10 cellular contexts compared by ENCODE assay signal in genomic region chr3:152021951-152022461, GRCh38.
A peak's percentile ranks its signal among the peaks of the same experiment; 100 is the strongest.
DNase-seq lines count a peak whose midpoint lies in the region; ATAC-seq and TF ChIP-seq lines count a peak whose summit lies in the region.
"Had no signal": no experiment of that assay in that cellular context is flagged by ENCODE, and none has a peak within 500 bp of the region (broad histone marks: within the 10 kb centered on the region; RNA-seq: fewer than 3 reads in every experiment).

No MANE protein-coding gene starts in this region.

- no peak for ATAC-seq in GM21737 (IDR thresholded peaks at IDR 0.05; ENCODE audit: unreplicated experiment)
- no peak for ATAC-seq in GM19395 (IDR thresholded peaks at IDR 0.05; ENCODE audit: unreplicated experiment)
- ATAC-seq: naive thymus-derived CD4-positive, alpha-beta T cell had no signal

- no peak for TF ChIP-seq CTCF in retinal pigment epithelial cell (conservative IDR thresholded peaks at IDR 0.05; ENCODE audit: low read depth, low read length)

- in situ Hi-C loops in KBM-7 (cut with MboI; ENCODE audit: low pct_unique_long_range_greater_than_20kb, low sequenced_read_pairs) = no loop called here

- no peak for TF ChIP-seq POLR2A in erythroblast (IDR thresholded peaks at IDR 0.05; ENCODE audit: low read length)

- DNase-seq in GDM1 (lab: John Stamatoyannopoulos, UW) = peak; percentile 5
- DNase-seq in KBM-7 = peak; percentile 30
- peak; percentile 6 for DNase-seq in brain pericyte (ENCODE audit: low read depth, low spot score)
- DNase-seq in retinal pigment epithelial cell (ENCODE audit: low read depth) = peak; percentile 61
- DNase-seq in erythroblast (lab: John Stamatoyannopoulos, UW) = no peak
- DNase-seq in NCI-H128 (lab: John Stamatoyannopoulos, UW; ENCODE audit: unreplicated experiment) = no peak
- DNase-seq: naive thymus-derived CD4-positive, alpha-beta T cell; NCI-H1105 had no signal

- no peak overlapping the region for H3K4me3 ChIP-seq in retinal pigment epithelial cell (ENCODE audit: low read length)

Comparison
In these comparisons a context has a peak if more than half of its experiments do, and no peak if none do; other contexts are left out.
1. DNase-seq: peak in GDM1 (single experiment), KBM-7 (single experiment), brain pericyte (single experiment) and retinal pigment epithelial cell (single experiment); none in erythroblast (0 of 2) and NCI-H128 (single experiment).